16 cellular contexts compared by ENCODE assay signal in genomic region chr19:30171138-30171635, GRCh38.
"Had no signal": no experiment of that assay in that cellular context is flagged by ENCODE, and none has a peak within 500 bp of the region (broad histone marks: within the 10 kb centered on the region; RNA-seq: fewer than 3 reads in every experiment).

No MANE protein-coding gene starts in this region.

- H3K9me3 ChIP-seq: neutrophil, psoas muscle, testis, tibial nerve had no signal

- H3K9me3 Mint-ChIP-seq: naive thymus-derived CD8-positive, alpha-beta T cell; stimulated activated naive B cell treated with anti-CD40 and anti-IgM and Interleukin-4, amounts not matched to agents 10 μg/mL and 1 μg/mL and 100 μg/mL, for 72 hours had no signal

- H3K4me3 ChIP-seq: hepatocyte, psoas muscle, testis, tibial nerve had no signal

- DNase-seq: foreskin keratinocyte; kidney glomerular epithelial cell; naive thymus-derived CD8-positive, alpha-beta T cell; psoas muscle; retina; stimulated activated CD4-positive, alpha-beta T cell treated with anti-CD3 and anti-CD28 coated beads, Interleukin-2, amount 100 ng/mL, for 24 hours; stimulated activated CD4-positive, alpha-beta T cell treated with anti-CD3 and anti-CD28 coated beads, Interleukin-4, amount 100 ng/mL, for 4 hours; stimulated activated naive B cell treated with anti-CD40 and anti-IgM and Interleukin-4, amounts not matched to agents 10 μg/mL and 1 μg/mL and 100 μg/mL, for 72 hours; stimulated activated naive CD8-positive, alpha-beta T cell treated with anti-CD3 and anti-CD28 coated beads, Interleukin-15, amount 100 ng/mL, for 72 hours; testis had no signal

- H3K36me3 ChIP-seq: neutrophil, tibial nerve had no signal

- ATAC-seq: foreskin keratinocyte; naive thymus-derived CD8-positive, alpha-beta T cell; psoas muscle; sciatic nerve; stimulated activated naive B cell treated with anti-CD40 and anti-IgM and Interleukin-4, amounts not matched to agents 10 μg/mL and 1 μg/mL and 100 μg/mL, for 72 hours; stimulated activated naive CD8-positive, alpha-beta T cell treated with anti-CD3 and anti-CD28 coated beads, Interleukin-15, amount 100 ng/mL, for 72 hours had no signal

- H3K36me3 Mint-ChIP-seq: naive thymus-derived CD8-positive, alpha-beta T cell; stimulated activated naive B cell treated with anti-CD40 and anti-IgM and Interleukin-4, amounts not matched to agents 10 μg/mL and 1 μg/mL and 100 μg/mL, for 72 hours had no signal

- H3K4me2 ChIP-seq: hepatocyte had no signal

- H2AFZ ChIP-seq: hepatocyte had no signal

- H3K27ac Mint-ChIP-seq: dendritic cell treated with granulocyte-macrophage colony-stimulating factor and Interleukin-4, amounts not matched to agents 40 ng/mL and 50 ng/mL, for 4 days; naive thymus-derived CD8-positive, alpha-beta T cell; stimulated activated naive B cell treated with anti-CD40 and anti-IgM and Interleukin-4, amounts not matched to agents 10 μg/mL and 1 μg/mL and 100 μg/mL, for 72 hours; stimulated activated naive CD8-positive, alpha-beta T cell treated with anti-CD3 and anti-CD28 coated beads, Interleukin-15, amount 100 ng/mL, for 72 hours had no signal

- H3K4me1 ChIP-seq: foreskin keratinocyte, psoas muscle, testis, tibial nerve had no signal

- H3K27ac ChIP-seq: foreskin keratinocyte, hepatocyte, neutrophil, psoas muscle, testis, tibial nerve had no signal

- FAIRE-seq: colon had no signal

- H3K79me2 ChIP-seq: hepatocyte had no signal

- H3K27me3 Mint-ChIP-seq: dendritic cell treated with granulocyte-macrophage colony-stimulating factor and Interleukin-4, amounts not matched to agents 40 ng/mL and 50 ng/mL, for 4 days; stimulated activated naive B cell treated with anti-CD40 and anti-IgM and Interleukin-4, amounts not matched to agents 10 μg/mL and 1 μg/mL and 100 μg/mL, for 72 hours; stimulated activated naive CD8-positive, alpha-beta T cell treated with anti-CD3 and anti-CD28 coated beads, Interleukin-15, amount 100 ng/mL, for 72 hours had no signal

- H3K4me1 Mint-ChIP-seq: naive thymus-derived CD8-positive, alpha-beta T cell; stimulated activated naive B cell treated with anti-CD40 and anti-IgM and Interleukin-4, amounts not matched to agents 10 μg/mL and 1 μg/mL and 100 μg/mL, for 72 hours; stimulated activated naive CD8-positive, alpha-beta T cell treated with anti-CD3 and anti-CD28 coated beads, Interleukin-15, amount 100 ng/mL, for 72 hours had no signal

- H3K27me3 ChIP-seq: foreskin keratinocyte, hepatocyte, neutrophil, testis, tibial nerve had no signal

- H3K4me3 Mint-ChIP-seq: dendritic cell treated with granulocyte-macrophage colony-stimulating factor and Interleukin-4, amounts not matched to agents 40 ng/mL and 50 ng/mL, for 4 days; naive thymus-derived CD8-positive, alpha-beta T cell; stimulated activated naive B cell treated with anti-CD40 and anti-IgM and Interleukin-4, amounts not matched to agents 10 μg/mL and 1 μg/mL and 100 μg/mL, for 72 hours; stimulated activated naive CD8-positive, alpha-beta T cell treated with anti-CD3 and anti-CD28 coated beads, Interleukin-15, amount 100 ng/mL, for 72 hours had no signal
